Comparison of ENCODE assay signal across 2 cellular contexts in genomic region chr9:101326501-101326900, GRCh38.
TF ChIP-seq lines count a peak whose summit lies in the region.

No MANE protein-coding gene starts in this region.

TF ChIP-seq in GM23338, 12 proteins besides CTCF, POLR2A, EP300 and RAD21:
- TF ChIP-seq, protein P1, sequence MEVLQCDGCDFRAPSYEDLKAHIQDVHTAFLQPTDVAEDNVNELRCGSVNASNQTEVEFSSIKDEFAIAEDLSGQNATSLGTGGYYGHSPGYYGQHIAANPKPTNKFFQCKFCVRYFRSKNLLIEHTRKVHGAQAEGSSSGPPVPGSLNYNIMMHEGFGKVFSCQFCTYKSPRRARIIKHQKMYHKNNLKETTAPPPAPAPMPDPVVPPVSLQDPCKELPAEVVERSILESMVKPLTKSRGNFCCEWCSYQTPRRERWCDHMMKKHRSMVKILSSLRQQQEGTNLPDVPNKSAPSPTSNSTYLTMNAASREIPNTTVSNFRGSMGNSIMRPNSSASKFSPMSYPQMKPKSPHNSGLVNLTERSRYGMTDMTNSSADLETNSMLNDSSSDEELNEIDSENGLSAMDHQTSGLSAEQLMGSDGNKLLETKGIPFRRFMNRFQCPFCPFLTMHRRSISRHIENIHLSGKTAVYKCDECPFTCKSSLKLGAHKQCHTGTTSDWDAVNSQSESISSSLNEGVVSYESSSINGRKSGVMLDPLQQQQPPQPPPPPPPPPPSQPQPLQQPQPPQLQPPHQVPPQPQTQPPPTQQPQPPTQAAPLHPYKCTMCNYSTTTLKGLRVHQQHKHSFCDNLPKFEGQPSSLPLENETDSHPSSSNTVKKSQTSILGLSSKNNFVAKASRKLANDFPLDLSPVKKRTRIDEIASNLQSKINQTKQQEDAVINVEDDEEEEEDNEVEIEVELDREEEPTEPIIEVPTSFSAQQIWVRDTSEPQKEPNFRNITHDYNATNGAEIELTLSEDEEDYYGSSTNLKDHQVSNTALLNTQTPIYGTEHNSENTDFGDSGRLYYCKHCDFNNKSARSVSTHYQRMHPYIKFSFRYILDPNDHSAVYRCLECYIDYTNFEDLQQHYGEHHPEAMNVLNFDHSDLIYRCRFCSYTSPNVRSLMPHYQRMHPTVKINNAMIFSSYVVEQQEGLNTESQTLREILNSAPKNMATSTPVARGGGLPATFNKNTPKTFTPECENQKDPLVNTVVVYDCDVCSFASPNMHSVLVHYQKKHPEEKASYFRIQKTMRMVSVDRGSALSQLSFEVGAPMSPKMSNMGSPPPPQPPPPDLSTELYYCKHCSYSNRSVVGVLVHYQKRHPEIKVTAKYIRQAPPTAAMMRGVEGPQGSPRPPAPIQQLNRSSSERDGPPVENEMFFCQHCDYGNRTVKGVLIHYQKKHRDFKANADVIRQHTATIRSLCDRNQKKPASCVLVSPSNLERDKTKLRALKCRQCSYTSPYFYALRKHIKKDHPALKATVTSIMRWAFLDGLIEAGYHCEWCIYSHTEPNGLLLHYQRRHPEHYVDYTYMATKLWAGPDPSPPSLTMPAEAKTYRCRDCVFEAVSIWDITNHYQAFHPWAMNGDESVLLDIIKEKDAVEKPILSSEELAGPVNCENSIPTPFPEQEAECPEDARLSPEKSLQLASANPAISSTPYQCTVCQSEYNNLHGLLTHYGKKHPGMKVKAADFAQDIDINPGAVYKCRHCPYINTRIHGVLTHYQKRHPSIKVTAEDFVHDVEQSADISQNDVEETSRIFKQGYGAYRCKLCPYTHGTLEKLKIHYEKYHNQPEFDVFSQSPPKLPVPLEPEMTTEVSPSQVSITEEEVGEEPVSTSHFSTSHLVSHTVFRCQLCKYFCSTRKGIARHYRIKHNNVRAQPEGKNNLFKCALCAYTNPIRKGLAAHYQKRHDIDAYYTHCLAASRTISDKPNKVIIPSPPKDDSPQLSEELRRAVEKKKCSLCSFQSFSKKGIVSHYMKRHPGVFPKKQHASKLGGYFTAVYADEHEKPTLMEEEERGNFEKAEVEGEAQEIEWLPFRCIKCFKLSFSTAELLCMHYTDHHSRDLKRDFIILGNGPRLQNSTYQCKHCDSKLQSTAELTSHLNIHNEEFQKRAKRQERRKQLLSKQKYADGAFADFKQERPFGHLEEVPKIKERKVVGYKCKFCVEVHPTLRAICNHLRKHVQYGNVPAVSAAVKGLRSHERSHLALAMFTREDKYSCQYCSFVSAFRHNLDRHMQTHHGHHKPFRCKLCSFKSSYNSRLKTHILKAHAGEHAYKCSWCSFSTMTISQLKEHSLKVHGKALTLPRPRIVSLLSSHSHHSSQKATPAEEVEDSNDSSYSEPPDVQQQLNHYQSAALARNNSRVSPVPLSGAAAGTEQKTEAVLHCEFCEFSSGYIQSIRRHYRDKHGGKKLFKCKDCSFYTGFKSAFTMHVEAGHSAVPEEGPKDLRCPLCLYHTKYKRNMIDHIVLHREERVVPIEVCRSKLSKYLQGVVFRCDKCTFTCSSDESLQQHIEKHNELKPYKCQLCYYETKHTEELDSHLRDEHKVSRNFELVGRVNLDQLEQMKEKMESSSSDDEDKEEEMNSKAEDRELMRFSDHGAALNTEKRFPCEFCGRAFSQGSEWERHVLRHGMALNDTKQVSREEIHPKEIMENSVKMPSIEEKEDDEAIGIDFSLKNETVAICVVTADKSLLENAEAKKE (CRISPR knock-in tag; IDR thresholded peaks at IDR 0.05) = 0 out of 2 replicates have a peak, but pooled peaks have one; percentile 14
- TF ChIP-seq STAT1 (IDR thresholded peaks at IDR 0.05; ENCODE audit: unreplicated experiment) = no peak

TF ChIP-seq in liver, 16 proteins besides CTCF, POLR2A, EP300 and RAD21 (continued from another document):
- TF ChIP-seq, protein P2, sequence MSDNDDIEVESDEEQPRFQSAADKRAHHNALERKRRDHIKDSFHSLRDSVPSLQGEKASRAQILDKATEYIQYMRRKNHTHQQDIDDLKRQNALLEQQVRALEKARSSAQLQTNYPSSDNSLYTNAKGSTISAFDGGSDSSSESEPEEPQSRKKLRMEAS (IDR thresholded peaks at IDR 0.05) = peak; percentile 25
- TF ChIP-seq HNF4G (IDR thresholded peaks at IDR 0.05) (no peak), GABPA (IDR thresholded peaks at IDR 0.05 in 1 of 2, conservative IDR thresholded peaks at IDR 0.05 in 1 of 2) (no peak), SP1 (IDR thresholded peaks at IDR 0.05) (peak; percentile 43), EGR1 (IDR thresholded peaks at IDR 0.05; ENCODE audit: low read depth in 2 of 2) (peak in 1 of 2 donors; percentile 22), YY1 (IDR thresholded peaks at IDR 0.05) (peak; percentile 38), HNF4A (conservative IDR thresholded peaks at IDR 0.05) (peak; percentile 48 to 82)
